ENCODE assay signal across 9 cellular contexts in the genomic region with DNA sequence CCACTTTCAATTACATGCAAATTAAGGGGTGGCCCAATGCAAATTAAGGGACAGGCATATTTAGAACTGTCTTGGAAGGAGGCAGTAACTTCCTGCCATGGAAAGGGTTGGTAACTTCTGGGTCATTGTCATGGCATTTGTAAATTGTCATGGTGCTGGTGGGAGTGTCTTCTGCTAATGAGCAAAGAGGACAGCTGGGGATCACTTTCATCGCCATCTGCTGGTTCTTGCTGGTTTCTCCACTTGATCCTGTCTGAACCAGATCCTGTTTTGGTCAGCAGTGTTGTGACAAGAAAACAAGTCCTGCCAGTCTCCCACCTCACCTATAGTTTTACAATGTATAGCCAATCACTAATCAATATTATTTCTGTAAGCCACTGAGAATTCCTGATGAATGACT. TPM values are rescaled to one million over a fixed set of nuclear protein-coding genes. Genes with fewer than 3 reads are reported as not detected.
DNase-seq lines count a peak whose midpoint lies in the region; ATAC-seq and TF ChIP-seq lines count a peak whose summit lies in the region.
"Had no signal": no experiment of that assay in that cellular context is flagged by ENCODE, and none has a peak within 500 bp of the region (broad histone marks: within the 10 kb centered on the region; RNA-seq: fewer than 3 reads in every experiment).

No MANE protein-coding gene starts in this region.

- H3K4me3 ChIP-seq in AG10803 (ENCODE audit: low read length), result no peak overlapping the region
- H3K4me3 ChIP-seq in OCI-LY3 (ENCODE audit: low read length), result no peak overlapping the region
- H3K4me3 ChIP-seq in fibroblast of villous mesenchyme (ENCODE audit: low read depth, low read length), result no peak overlapping the region

- no peak overlapping the region for H3K27ac ChIP-seq in OCI-LY3 (ENCODE audit: low read length)

- H3K9ac ChIP-seq in OCI-LY3 (ENCODE audit: low read length), result no peak overlapping the region

- no peaks in the 10 kb centered on the region for H3K9me3 ChIP-seq in OCI-LY3 (ENCODE audit: insufficient read depth, low read length)

- no peaks in the 10 kb centered on the region for H3K4me1 ChIP-seq in OCI-LY3 (ENCODE audit: low read length)

- peak; percentile 79 for ATAC-seq in GM18511 (IDR thresholded peaks at IDR 0.05; ENCODE audit: unreplicated experiment)
- peak; percentile 77 for ATAC-seq in HG03097 (IDR thresholded peaks at IDR 0.05; ENCODE audit: low FRiP score, unreplicated experiment)

- H4K20me1 ChIP-seq in OCI-LY3 (ENCODE audit: insufficient read depth, low read length), result no peaks in the 10 kb centered on the region

- DNase-seq in AG10803 (ENCODE audit: low read depth), result peak; percentile 39
- DNase-seq in fibroblast of villous mesenchyme (ENCODE audit: low read depth), result peak; percentile 31
- DNase-seq in HPDE6-E6E7 (ENCODE audit: extremely low spot score), result no peak
- no peak for DNase-seq in COLO829 (ENCODE audit: low spot score)
- no peak for DNase-seq in activated naive CD4-positive, alpha-beta T cell (lab: John Stamatoyannopoulos, UW)

- no peaks in the 10 kb centered on the region for H3K27me3 ChIP-seq in OCI-LY3 (ENCODE audit: low read depth, low read length)

- no peaks in the 10 kb centered on the region for H3K79me2 ChIP-seq in OCI-LY3 (ENCODE audit: low read length)

- TF ChIP-seq CTCF in AG10803 (conservative IDR thresholded peaks at IDR 0.05; ENCODE audit: low read length), result peak; percentile 57
- peak; percentile 26 for TF ChIP-seq CTCF in OCI-LY3 (IDR thresholded peaks at IDR 0.05; ENCODE audit: low read depth, low read length)
- TF ChIP-seq CTCF in fibroblast of villous mesenchyme (IDR thresholded peaks at IDR 0.05; ENCODE audit: insufficient read depth, low read depth, low read length), result peak; percentile 49

- no peak overlapping the region for H3K4me2 ChIP-seq in OCI-LY3 (ENCODE audit: low read length)

- H2AFZ ChIP-seq in OCI-LY3 (ENCODE audit: low read depth, low read length), result no peak overlapping the region

- H3K36me3 ChIP-seq in OCI-LY3 (replicated peaks; ENCODE audit: low read depth, low read length), result no peaks in the 10 kb centered on the region

RNA-seq across cellular contexts. Expression of a gene that starts 23.4 kb away (rescaled TPM):
- total RNA-seq in fibroblast of villous mesenchyme, result not detected in 2 replicates
- total RNA-seq: mononuclear cell had no signal

Comparison
In these comparisons a context has a peak if more than half of its experiments do, and no peak if none do; other contexts are left out.
1. DNase-seq: peak in AG10803 (single experiment) and fibroblast of villous mesenchyme (single experiment); none in HPDE6-E6E7 (single experiment), COLO829 (single experiment) and activated naive CD4-positive, alpha-beta T cell (0 of 4).
2. Peak in every context shown above with its lines, with median percentiles within 50 percentile points of each other: CTCF ChIP-seq.